Comparison of ENCODE assay signal across 1 cellular context in genomic region chr12:52023976-52024688, GRCh38.
A peak's percentile ranks its signal among the peaks of the same experiment; 100 is the strongest.
TF ChIP-seq lines count a peak whose summit lies in the region.

No MANE protein-coding gene starts in this region.

TF ChIP-seq in H1, 55 proteins besides CTCF, POLR2A, EP300 and RAD21:
- peak; percentile 4; the same call in 1 of the 2 replicates for TF ChIP-seq CHD2 (IDR thresholded peaks at IDR 0.05; ENCODE audit: low read length)
- no peak for TF ChIP-seq EGR1 (IDR thresholded peaks at IDR 0.05; ENCODE audit: borderline replicate concordance, low read depth, low read length)
- peak; percentile 2; the same call in 1 of the 2 replicates for TF ChIP-seq SP4 (IDR thresholded peaks at IDR 0.05; ENCODE audit: low read length)
